8 cellular contexts compared by ENCODE assay signal in genomic region chr5:154273028-154273617, GRCh38.
DNase-seq lines count a peak whose midpoint lies in the region; ATAC-seq and TF ChIP-seq lines count a peak whose summit lies in the region.

No MANE protein-coding gene starts in this region.

- ATAC-seq in GM19372 (IDR thresholded peaks at IDR 0.05; ENCODE audit: low read depth, unreplicated experiment) (peak; percentile 74), omental fat pad (ENCODE audit: low FRiP score) (peak; percentile 26)

- H3K4me3 ChIP-seq in ascending aorta, result no peak overlapping the region

- H3K36me3 Mint-ChIP-seq in dendritic cell treated with granulocyte-macrophage colony-stimulating factor and Interleukin-4, amounts not matched to agents 40 ng/mL and 50 ng/mL, for 4 days (ENCODE audit: low read depth), result no peaks in the 10 kb centered on the region

- H3K27me3 ChIP-seq in ascending aorta, result no peaks in the 10 kb centered on the region

- DNase-seq in CD1c-positive myeloid dendritic cell (ENCODE audit: extremely low spot score), result peak; percentile 2
- peak; percentile 27 for DNase-seq in HT1080 (ENCODE audit: low read depth)
- no peak for DNase-seq in omental fat pad (ENCODE audit: low spot score)
- no peak for DNase-seq in NCI-H2171 treated with DMSO at 0.1 percent for 48 hours (lab: John Stamatoyannopoulos, UW)
- no peak for DNase-seq in stimulated activated CD4-positive, alpha-beta T cell treated with anti-CD3 and anti-CD28 coated beads, Interleukin-12 subunit alpha, Interleukin-12 subunit beta, amount 100 ng/mL, for 4 hours
- no peak for DNase-seq in ascending aorta (ENCODE audit: low spot score in 2 of 2)

- peaks cover 0 to 14% of the 10 kb centered on the region in 2 donors for H3K4me1 ChIP-seq in ascending aorta

- peak overlapping the region; percentile 75 for H3K27ac Mint-ChIP-seq in dendritic cell treated with granulocyte-macrophage colony-stimulating factor and Interleukin-4, amounts not matched to agents 40 ng/mL and 50 ng/mL, for 4 days

- H3K36me3 ChIP-seq in ascending aorta, result no peaks in the 10 kb centered on the region

- H3K27ac ChIP-seq in ascending aorta, result peak overlapping the region in 1 of 2 donors; percentile 23

- H3K27me3 Mint-ChIP-seq in dendritic cell treated with granulocyte-macrophage colony-stimulating factor and Interleukin-4, amounts not matched to agents 40 ng/mL and 50 ng/mL, for 4 days, result no peaks in the 10 kb centered on the region

- peak overlapping the region; percentile 33 for H3K4me3 Mint-ChIP-seq in dendritic cell treated with granulocyte-macrophage colony-stimulating factor and Interleukin-4, amounts not matched to agents 40 ng/mL and 50 ng/mL, for 4 days

- H3K4me1 Mint-ChIP-seq in dendritic cell treated with granulocyte-macrophage colony-stimulating factor and Interleukin-4, amounts not matched to agents 40 ng/mL and 50 ng/mL, for 4 days (ENCODE audit: low read depth), result peaks cover 26% of the 10 kb centered on the region

- no peaks in the 10 kb centered on the region for H3K9me3 Mint-ChIP-seq in dendritic cell treated with granulocyte-macrophage colony-stimulating factor and Interleukin-4, amounts not matched to agents 40 ng/mL and 50 ng/mL, for 4 days

- TF ChIP-seq CTCF in omental fat pad (IDR thresholded peaks at IDR 0.05), result no peak
- TF ChIP-seq CTCF in ascending aorta (IDR thresholded peaks at IDR 0.05), result no peak

- intact Hi-C loops in dendritic cell treated with granulocyte-macrophage colony-stimulating factor and Interleukin-4, amounts not matched to agents 40 ng/mL and 50 ng/mL, for 4 days (cut with micrococcal nuclease), result no loop called here
- intact Hi-C loops in ascending aorta (cut with DNase I), result no loop called here

- H3K9me3 ChIP-seq in ascending aorta, result no peaks in the 10 kb centered on the region

Comparison
In these comparisons a context has a peak if more than half of its experiments do, and no peak if none do; other contexts are left out.
1. DNase-seq: peak in CD1c-positive myeloid dendritic cell (single experiment) and HT1080 (single experiment); none in omental fat pad (single experiment), NCI-H2171 treated with DMSO at 0.1 percent for 48 hours (single experiment), stimulated activated CD4-positive, alpha-beta T cell treated with anti-CD3 and anti-CD28 coated beads, Interleukin-12 subunit alpha, Interleukin-12 subunit beta, amount 100 ng/mL, for 4 hours (single experiment) and ascending aorta (0 of 2).